In the genomic region with DNA sequence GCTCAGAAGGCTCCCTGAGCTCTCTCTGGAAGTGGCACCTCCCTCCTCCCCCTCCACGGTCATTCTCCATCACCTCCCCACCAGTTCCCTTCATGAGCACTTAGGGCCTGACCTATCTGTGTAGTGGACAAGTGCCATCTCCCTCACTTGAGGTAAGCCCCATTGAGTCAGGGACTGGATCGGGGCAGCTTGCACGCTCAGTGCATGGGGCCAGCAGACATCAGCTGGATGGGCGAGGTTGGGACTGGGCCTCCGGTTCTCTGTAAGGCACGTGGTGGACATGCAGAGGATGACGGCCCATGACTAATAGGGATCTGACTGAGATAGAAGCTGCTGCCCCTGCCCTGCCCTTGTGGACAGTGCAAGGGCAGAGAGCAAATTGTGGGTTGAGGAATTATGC, we compare ENCODE assay signal across 13 cellular contexts.
DNase-seq lines count a peak whose midpoint lies in the region; ATAC-seq and TF ChIP-seq lines count a peak whose summit lies in the region.
"Had no signal": no experiment of that assay in that cellular context is flagged by ENCODE, and none has a peak within 500 bp of the region (broad histone marks: within the 10 kb centered on the region; RNA-seq: fewer than 3 reads in every experiment).

No MANE protein-coding gene starts in this region.

- H3K4me3 Mint-ChIP-seq in activated T-helper 2 cell treated with anti-CD3 and anti-CD28 coated beads, Interferon-gamma antibody, Interleukin-2, Interleukin-4, amounts not matched to agents 10 μg/mL and 5 μg/mL and 100 μg/mL, durations not matched to agents 14 hours and 24 hours and 36 hours (ENCODE audit: low read depth), result no peak overlapping the region
- no peak overlapping the region for H3K4me3 Mint-ChIP-seq in type B pancreatic cell
- H3K4me3 Mint-ChIP-seq: CD8-positive, alpha-beta memory T cell had no signal

- no peaks in the 10 kb centered on the region for H3K4me1 ChIP-seq in mesendoderm (ENCODE audit: control insufficient read depth, low read depth, low read length)
- H3K4me1 ChIP-seq: A549, Caco-2 had no signal

- H3K9ac ChIP-seq in mesendoderm (ENCODE audit: low read length), result no peak overlapping the region

- no peaks in the 10 kb centered on the region for H3K79me1 ChIP-seq in mesendoderm (ENCODE audit: low read length)

- no peak overlapping the region for H3K27ac Mint-ChIP-seq in activated T-helper 2 cell treated with anti-CD3 and anti-CD28 coated beads, Interferon-gamma antibody, Interleukin-2, Interleukin-4, amounts not matched to agents 10 μg/mL and 5 μg/mL and 100 μg/mL, durations not matched to agents 14 hours and 24 hours and 36 hours
- H3K27ac Mint-ChIP-seq in type B pancreatic cell, result no peak overlapping the region

- H4K5ac ChIP-seq in mesendoderm (ENCODE audit: low read length), result no peak overlapping the region

- H2BK120ac ChIP-seq in mesendoderm (ENCODE audit: low read depth, low read length), result no peak overlapping the region

- H2BK5ac ChIP-seq in mesendoderm (ENCODE audit: low read length), result no peak overlapping the region

- H3K36me3 Mint-ChIP-seq in activated T-helper 2 cell treated with anti-CD3 and anti-CD28 coated beads, Interferon-gamma antibody, Interleukin-2, Interleukin-4, amounts not matched to agents 10 μg/mL and 5 μg/mL and 100 μg/mL, durations not matched to agents 14 hours and 24 hours and 36 hours (ENCODE audit: low read depth), result no peaks in the 10 kb centered on the region
- no peaks in the 10 kb centered on the region for H3K36me3 Mint-ChIP-seq in type B pancreatic cell
- H3K36me3 Mint-ChIP-seq: CD8-positive, alpha-beta memory T cell had no signal

- no peak overlapping the region for H3K4ac ChIP-seq in mesendoderm (ENCODE audit: low read depth, low read length)

- no peaks in the 10 kb centered on the region for H3K27me3 Mint-ChIP-seq in activated T-helper 2 cell treated with anti-CD3 and anti-CD28 coated beads, Interferon-gamma antibody, Interleukin-2, Interleukin-4, amounts not matched to agents 10 μg/mL and 5 μg/mL and 100 μg/mL, durations not matched to agents 14 hours and 24 hours and 36 hours (ENCODE audit: low read depth)
- peaks cover 59% of the 10 kb centered on the region for H3K27me3 Mint-ChIP-seq in type B pancreatic cell

- ATAC-seq in HG02852 (IDR thresholded peaks at IDR 0.05; ENCODE audit: unreplicated experiment) (no peak), HG03196 (IDR thresholded peaks at IDR 0.05; ENCODE audit: unreplicated experiment) (no peak)
- ATAC-seq: A549, HepG2 had no signal

- H3K27me3 ChIP-seq in H7 (ENCODE audit: control insufficient read depth, insufficient read depth, low read length), result no peaks in the 10 kb centered on the region
- H3K27me3 ChIP-seq in mesendoderm (ENCODE audit: insufficient read depth, low read length, poor library complexity), result no peaks in the 10 kb centered on the region

- no peak overlapping the region for H3K4me3 ChIP-seq in H7 (ENCODE audit: insufficient read depth, low read depth, low read length)
- H3K4me3 ChIP-seq in mesendoderm (ENCODE audit: low read length), result no peak overlapping the region
- H3K4me3 ChIP-seq: A549 had no signal

- H2BK15ac ChIP-seq in mesendoderm (replicated peaks; ENCODE audit: low read depth), result no peak overlapping the region

- H3K4me1 Mint-ChIP-seq in activated T-helper 2 cell treated with anti-CD3 and anti-CD28 coated beads, Interferon-gamma antibody, Interleukin-2, Interleukin-4, amounts not matched to agents 10 μg/mL and 5 μg/mL and 100 μg/mL, durations not matched to agents 14 hours and 24 hours and 36 hours (ENCODE audit: low read depth), result no peaks in the 10 kb centered on the region
- H3K4me1 Mint-ChIP-seq in type B pancreatic cell (ENCODE audit: unreplicated experiment), result peaks cover 4% of the 10 kb centered on the region

- no peak overlapping the region for H3K18ac ChIP-seq in mesendoderm (ENCODE audit: low read length)

- no CpG with 5 or more reads among the region's 7 CpGs for WGBS in mesendoderm (ENCODE audit: extremely low coverage, insufficient coverage, low lambda C conversion rate)

- H3K27ac ChIP-seq in mesendoderm (ENCODE audit: low read depth, low read length), result no peak overlapping the region
- H3K27ac ChIP-seq: A549 had no signal

- no peak overlapping the region for H4K8ac ChIP-seq in mesendoderm (ENCODE audit: low read depth, low read length)

- H3K36me3 ChIP-seq in H7 (replicated peaks; ENCODE audit: control insufficient read depth, insufficient read depth, low read length) (no peaks in the 10 kb centered on the region), mesendoderm (ENCODE audit: control insufficient read depth, insufficient read depth, low read length) (no peaks in the 10 kb centered on the region)

- no peak overlapping the region for H3K4me2 ChIP-seq in mesendoderm (ENCODE audit: low read length)
- H3K4me2 ChIP-seq: A549 had no signal

- H3K9me3 Mint-ChIP-seq in activated T-helper 2 cell treated with anti-CD3 and anti-CD28 coated beads, Interferon-gamma antibody, Interleukin-2, Interleukin-4, amounts not matched to agents 10 μg/mL and 5 μg/mL and 100 μg/mL, durations not matched to agents 14 hours and 24 hours and 36 hours, result no peaks in the 10 kb centered on the region
- H3K9me3 Mint-ChIP-seq in type B pancreatic cell, result no peaks in the 10 kb centered on the region

- no peaks in the 10 kb centered on the region for H3K79me2 ChIP-seq in mesendoderm (ENCODE audit: control insufficient read depth, insufficient read depth, low read length)

- DNase-seq in H7 (peak; percentile 6), mesenteric fat pad (ENCODE audit: low spot score) (peak; percentile 45), type B pancreatic cell (ENCODE audit: extremely low spot score, unreplicated experiment) (peak; percentile 54), mesendoderm (no peak)
- DNase-seq in activated T-helper 2 cell treated with anti-CD3 and anti-CD28 coated beads, Interferon-gamma antibody, Interleukin-2, Interleukin-4, amounts not matched to agents 10 μg/mL and 5 μg/mL and 100 μg/mL, durations not matched to agents 14 hours and 24 hours and 36 hours (ENCODE audit: low spot score), result peak; percentile 3
- DNase-seq: Caco-2; CD8-positive, alpha-beta memory T cell; DND-41; GF-D8 had no signal

- intact Hi-C loops in activated T-helper 2 cell treated with anti-CD3 and anti-CD28 coated beads, Interferon-gamma antibody, Interleukin-2, Interleukin-4, amounts not matched to agents 10 μg/mL and 5 μg/mL and 100 μg/mL, durations not matched to agents 14 hours and 24 hours and 36 hours (cut with micrococcal nuclease), result no loop called here

- H3K23ac ChIP-seq in mesendoderm (ENCODE audit: low read length), result no peak overlapping the region

- no peak overlapping the region for H2AK5ac ChIP-seq in mesendoderm (ENCODE audit: low read length)

- TF ChIP-seq CTCF in type B pancreatic cell (conservative IDR thresholded peaks at IDR 0.05), result no peak

- H3K56ac ChIP-seq in mesendoderm (ENCODE audit: low read length), result no peak overlapping the region
